Comparison of ENCODE assay signal across 15 cellular contexts in genomic region chr6:63928613-63929012, GRCh38.
A peak's percentile ranks its signal among the peaks of the same experiment; 100 is the strongest.
DNase-seq lines count a peak whose midpoint lies in the region; TF ChIP-seq lines count a peak whose summit lies in the region.
"Had no signal": no experiment of that assay in that cellular context is flagged by ENCODE, and none has a peak within 500 bp of the region (broad histone marks: within the 10 kb centered on the region; RNA-seq: fewer than 3 reads in every experiment).

No MANE protein-coding gene starts in this region.

- no peaks in the 10 kb centered on the region for H3K36me3 Mint-ChIP-seq in type B pancreatic cell

- no peak overlapping the region for H3K4me3 Mint-ChIP-seq in type B pancreatic cell
- H3K4me3 Mint-ChIP-seq: CD4-positive, alpha-beta T cell had no signal

- TF ChIP-seq EP300 in neural cell (conservative IDR thresholded peaks at IDR 0.05; ENCODE audit: poor library complexity, severe bottlenecking): no peak

- H3K4ac ChIP-seq in trophoblast cell (ENCODE audit: low read depth, low read length): no peak overlapping the region

- H3K4me2 ChIP-seq in neural cell (ENCODE audit: low read length) (no peak overlapping the region), trophoblast cell (ENCODE audit: low read length) (no peak overlapping the region)

- no peak overlapping the region for H3K18ac ChIP-seq in trophoblast cell (ENCODE audit: low read length)

- no peak overlapping the region for H3K4me3 ChIP-seq in A673 (ENCODE audit: low read depth, low read length, poor library complexity, severe bottlenecking)
- no peak overlapping the region for H3K4me3 ChIP-seq in neural cell (ENCODE audit: low read length)
- no peak overlapping the region for H3K4me3 ChIP-seq in trophoblast cell (ENCODE audit: low read depth, low read length)
- H3K4me3 ChIP-seq: GM23248, HAP-1 had no signal

- no peaks in the 10 kb centered on the region for H3F3A ChIP-seq in neural cell (ENCODE audit: insufficient read depth, low read length, poor library complexity, severe bottlenecking)

- no peak for TF ChIP-seq CTCF in A673 (conservative IDR thresholded peaks at IDR 0.05; ENCODE audit: low read depth, low read length)
- TF ChIP-seq CTCF in neural cell (IDR thresholded peaks at IDR 0.05; ENCODE audit: poor library complexity, severe bottlenecking): no peak
- no peak for TF ChIP-seq CTCF in type B pancreatic cell (conservative IDR thresholded peaks at IDR 0.05)

- H4K91ac ChIP-seq in trophoblast cell (ENCODE audit: low read depth, low read length): no peak overlapping the region

- H4K8ac ChIP-seq in trophoblast cell (ENCODE audit: low read depth, low read length): no peak overlapping the region

- DNase-seq in A673 (ENCODE audit: low spot score) (peak; percentile 57), NCI-H2227 (lab: John Stamatoyannopoulos, UW; ENCODE audit: unreplicated experiment) (peak; percentile 71), ecto neural progenitor cell (ENCODE audit: low spot score) (peak; percentile 46), NCI-H146 treated with DMSO at 0.1 percent for 48 hours (lab: John Stamatoyannopoulos, UW; ENCODE audit: unreplicated experiment) (no peak), trophoblast cell (no peak), type B pancreatic cell (ENCODE audit: extremely low spot score, unreplicated experiment) (no peak), NCI-H1436 (lab: John Stamatoyannopoulos, UW) (no peak)
- DNase-seq: AML-193; Caco-2; CD4-positive, alpha-beta T cell; GM23248; IMR-90 had no signal

- H3K79me1 ChIP-seq in trophoblast cell (ENCODE audit: low read length): no peaks in the 10 kb centered on the region

- H2BK120ac ChIP-seq in trophoblast cell (ENCODE audit: insufficient read depth, low read length, poor library complexity): no peak overlapping the region

- no CpG with 5 or more reads among the region's 3 CpGs for WGBS in trophoblast cell (ENCODE audit: extremely low coverage, insufficient coverage, insufficient read length)

- H3K4me1 Mint-ChIP-seq in type B pancreatic cell (ENCODE audit: unreplicated experiment): no peaks in the 10 kb centered on the region

- no peaks in the 10 kb centered on the region for H3K9me3 Mint-ChIP-seq in type B pancreatic cell
- H3K9me3 Mint-ChIP-seq: CD4-positive, alpha-beta T cell had no signal

- no peak overlapping the region for H2BK5ac ChIP-seq in trophoblast cell (ENCODE audit: low read depth, low read length, poor library complexity)

- H3K23ac ChIP-seq in trophoblast cell (ENCODE audit: low read length): no peak overlapping the region

- CTCF ChIA-PET in A673 (lab: Charles Lee): no interaction called here

- H2AK5ac ChIP-seq in trophoblast cell (ENCODE audit: low read length): no peak overlapping the region

- H3K79me2 ChIP-seq in neural cell (replicated peaks; ENCODE audit: insufficient read depth, low read length): no peaks in the 10 kb centered on the region
- H3K79me2 ChIP-seq in trophoblast cell (ENCODE audit: control insufficient read depth, insufficient read depth, low read length, poor library complexity): no peaks in the 10 kb centered on the region

- TF ChIP-seq RAD21 in neural cell (conservative IDR thresholded peaks at IDR 0.05): no peak

- H3K9ac ChIP-seq in neural cell (ENCODE audit: low read length) (no peak overlapping the region), trophoblast cell (ENCODE audit: low read length) (no peak overlapping the region)
- H3K9ac ChIP-seq: GM23248 had no signal

- H3K27me3 ChIP-seq in A673 (replicated peaks; ENCODE audit: insufficient read depth, low read depth, low read length, poor library complexity) (no peaks in the 10 kb centered on the region), neural cell (ENCODE audit: insufficient read depth, low read depth, low read length) (no peaks in the 10 kb centered on the region), trophoblast cell (ENCODE audit: insufficient read depth, low read length) (no peaks in the 10 kb centered on the region)

- no peak overlapping the region for H3K14ac ChIP-seq in trophoblast cell (ENCODE audit: low read length)

- no TSS peak for BruUV-seq in A673 (replicated peaks; lab: Mats Ljungman, UMichigan)

- H3K9me3 ChIP-seq in A673 (ENCODE audit: low read depth, low read length, poor library complexity, severe bottlenecking) (no peaks in the 10 kb centered on the region), neural cell (ENCODE audit: low read length) (no peaks in the 10 kb centered on the region), trophoblast cell (ENCODE audit: insufficient read depth, low read depth, low read length) (no peaks in the 10 kb centered on the region)
- H3K9me3 ChIP-seq: Caco-2, HAP-1 had no signal

- H3K27ac Mint-ChIP-seq in type B pancreatic cell: no peak overlapping the region
- H3K27ac Mint-ChIP-seq: CD4-positive, alpha-beta T cell had no signal

- H2AFZ ChIP-seq in neural cell (ENCODE audit: low read depth, low read length) (no peak overlapping the region), trophoblast cell (ENCODE audit: insufficient read depth, low read length, poor library complexity) (no peak overlapping the region)
- H2AFZ ChIP-seq: GM23248 had no signal

- no peak overlapping the region for H3K27ac ChIP-seq in A673 (ENCODE audit: low read depth, low read length, poor library complexity, severe bottlenecking)
- H3K27ac ChIP-seq in neural cell (ENCODE audit: low read length): peak overlapping the region; percentile 5
- H3K27ac ChIP-seq in trophoblast cell (ENCODE audit: low read depth, low read length): no peak overlapping the region
- H3K27ac ChIP-seq: C4-2B, GM23248 had no signal

- POLR2A ChIA-PET in A673 (lab: Charles Lee; ENCODE audit: low non-redundant PET): interaction anchor here (0.6 kb wide), 1 partner anchor 46 kb away, joined by 3 read pairs; no protein-coding TSS in a partner anchor

- no peaks in the 10 kb centered on the region for H4K20me1 ChIP-seq in neural cell (ENCODE audit: insufficient read depth)

- H3K36me3 ChIP-seq in A673 (ENCODE audit: insufficient read depth, low read length, poor library complexity, severe bottlenecking) (no peaks in the 10 kb centered on the region), neural cell (ENCODE audit: insufficient read depth, low read length) (no peaks in the 10 kb centered on the region), trophoblast cell (ENCODE audit: control insufficient read depth in 1 of 2, insufficient read depth in 2 of 2, low read length in 2 of 2) (no peaks in the 10 kb centered on the region)
- H3K36me3 ChIP-seq: HAP-1 had no signal

- intact Hi-C loops in A673 (cut with micrococcal nuclease; ENCODE audit: unreplicated experiment): no loop called here

- H3K9me2 ChIP-seq in neural cell (ENCODE audit: insufficient read depth, low read length): no peaks in the 10 kb centered on the region

- peaks cover 12% of the 10 kb centered on the region for H3K4me1 ChIP-seq in A673 (ENCODE audit: insufficient read depth, low read length, poor library complexity, severe bottlenecking)
- H3K4me1 ChIP-seq in trophoblast cell (ENCODE audit: control insufficient read depth in 1 of 2, insufficient read depth in 2 of 2, low read length in 2 of 2): no peaks in the 10 kb centered on the region
- H3K4me1 ChIP-seq: Caco-2, HAP-1 had no signal

- peaks cover 3% of the 10 kb centered on the region for H3K27me3 Mint-ChIP-seq in type B pancreatic cell

- H2BK12ac ChIP-seq in trophoblast cell (ENCODE audit: low read length): no peak overlapping the region

- no peak overlapping the region for H4K12ac ChIP-seq in trophoblast cell (ENCODE audit: low read depth, low read length)

TF ChIP-seq in neural cell, 6 proteins besides CTCF, POLR2A, EP300 and RAD21:
- no peak for TF ChIP-seq TAF1 (IDR thresholded peaks at IDR 0.05; ENCODE audit: low read depth)
- TF ChIP-seq SMC3 (conservative IDR thresholded peaks at IDR 0.05; ENCODE audit: poor library complexity): no peak
- no peak for TF ChIP-seq MXI1 (conservative IDR thresholded peaks at IDR 0.05; ENCODE audit: poor library complexity, severe bottlenecking)
- no peak for TF ChIP-seq EZH2 (IDR thresholded peaks at IDR 0.05; ENCODE audit: borderline replicate concordance, insufficient read depth, low read length, poor library complexity, severe bottlenecking)
- TF ChIP-seq POLR2AphosphoS5 (IDR thresholded peaks at IDR 0.05): peak; percentile 37
- peak; percentile 58 for TF ChIP-seq REST (IDR thresholded peaks at IDR 0.05; ENCODE audit: borderline replicate concordance)
TF ChIP-seq in neural cell: peak in this region for 2.

Comparison
In these comparisons a context has a peak if more than half of its experiments do, and no peak if none do; other contexts are left out.
1. DNase-seq: peak in A673 (single experiment), NCI-H2227 (single experiment) and ecto neural progenitor cell (single experiment); none in NCI-H146 treated with DMSO at 0.1 percent for 48 hours (single experiment), trophoblast cell (0 of 2), type B pancreatic cell (single experiment) and NCI-H1436 (single experiment).